ENCODE assay signal across 12 cellular contexts in the genomic region with DNA sequence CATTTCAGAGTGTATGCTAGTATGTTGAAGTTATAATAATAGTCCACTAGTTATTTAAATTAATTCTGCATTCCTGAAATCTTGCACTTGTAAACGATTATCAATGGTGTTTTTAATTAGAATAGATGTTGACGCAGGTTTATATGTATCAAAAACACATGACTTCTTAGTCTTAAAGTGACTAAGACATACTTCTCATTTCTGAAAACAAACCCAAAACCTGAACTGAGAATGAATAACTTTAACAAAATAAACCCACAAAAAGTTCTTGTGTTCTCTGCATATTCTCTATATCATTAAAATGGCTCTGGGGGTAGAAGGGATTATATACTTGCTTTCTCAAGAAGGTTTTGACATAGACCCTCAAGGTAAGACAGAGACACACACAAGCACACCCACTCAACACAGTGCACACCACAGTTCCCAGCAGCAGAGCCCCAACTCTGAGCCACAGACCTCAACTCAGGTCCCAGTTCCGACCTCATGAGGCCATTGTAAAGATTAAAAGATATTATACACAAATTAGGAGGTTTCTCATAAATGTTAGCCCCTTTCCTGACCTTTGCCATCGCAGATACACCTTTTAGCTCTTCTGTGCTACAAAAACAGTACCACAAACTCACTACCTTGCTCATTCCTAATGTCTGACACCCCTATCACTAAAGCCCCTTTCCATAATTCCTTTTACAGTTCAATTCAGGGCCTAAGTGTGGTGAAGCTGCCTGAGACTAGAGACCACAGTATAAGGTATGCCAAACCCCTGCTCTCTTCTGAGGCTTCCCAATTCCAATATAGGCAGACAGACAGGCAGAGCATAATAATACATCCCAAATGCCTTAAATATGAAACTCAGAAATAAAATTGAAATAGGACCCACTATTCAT.
DNase-seq lines count a peak whose midpoint lies in the region; ATAC-seq, FAIRE-seq and TF ChIP-seq lines count a peak whose summit lies in the region.
"Had no signal": no experiment of that assay in that cellular context is flagged by ENCODE, and none has a peak within 500 bp of the region (broad histone marks: within the 10 kb centered on the region; RNA-seq: fewer than 3 reads in every experiment).

No MANE protein-coding gene starts in this region.

- no peak overlapping the region for H3K27ac Mint-ChIP-seq in activated CD8-positive, alpha-beta T cell treated with anti-CD3 and anti-CD28 coated beads, Interleukin-2, amount 10 ng/mL, durations not matched to agents 7 days and 5 days

- H3K9me3 ChIP-seq in sigmoid colon, result no peaks in the 10 kb centered on the region

- no peak for FAIRE-seq in urothelium cell line (lab: Jason Lieb, UNC)
- FAIRE-seq: H1 had no signal

- DNase-seq in activated CD4-positive, alpha-beta T cell treated with anti-CD3 and anti-CD28 coated beads for 48 hours, result peak; percentile 18
- DNase-seq in activated CD4-positive, alpha-beta T cell treated with anti-CD3 and anti-CD28 coated beads for 4 hours, result no peak
- DNase-seq in activated CD8-positive, alpha-beta T cell treated with anti-CD3 and anti-CD28 coated beads, Interleukin-2, amount 10 ng/mL, durations not matched to agents 7 days and 5 days, result peak; percentile 41
- peak; percentile 33 to 41 for DNase-seq in stimulated activated CD8-positive, alpha-beta memory T cell treated with anti-CD3 and anti-CD28 coated beads, Interleukin-15, amount 100 ng/mL, for 48 hours (ENCODE audit: low read depth in 2 of 2)
- no peak for DNase-seq in sigmoid colon
- no peak for DNase-seq in urothelium cell line (ENCODE audit: low spot score)
- DNase-seq: DMS 273 treated with DMSO at 0.1 percent for 48 hours, NCI-H1417, T-cell had no signal

- H3K4me3 ChIP-seq in sigmoid colon, result no peak overlapping the region

- no peak for TF ChIP-seq EP300 in sigmoid colon (IDR thresholded peaks at IDR 0.05)

- no peaks in the 10 kb centered on the region for H3K9me3 Mint-ChIP-seq in activated CD8-positive, alpha-beta T cell treated with anti-CD3 and anti-CD28 coated beads, Interleukin-2, amount 10 ng/mL, durations not matched to agents 7 days and 5 days (ENCODE audit: insufficient read depth)
- H3K9me3 Mint-ChIP-seq: T-cell had no signal

- H3K36me3 ChIP-seq in sigmoid colon, result no peaks in the 10 kb centered on the region

- no peaks in the 10 kb centered on the region for H3K27me3 ChIP-seq in sigmoid colon

- peaks cover 0 to 9% (median 0%) of the 10 kb centered on the region in 4 donors for H3K4me1 ChIP-seq in sigmoid colon

- CTCF ChIA-PET in activated CD8-positive, alpha-beta T cell treated with anti-CD3 and anti-CD28 coated beads, Interleukin-2, amount 10 ng/mL, durations not matched to agents 7 days and 5 days (lab: Charles Lee), result no interaction called here

- WGBS in sigmoid colon, 2 donors, result 82 to 90% methylated on average over 4 of the region's 4 CpGs

- no peak for TF ChIP-seq CTCF in sigmoid colon (IDR thresholded peaks at IDR 0.05)

- H3K4me1 Mint-ChIP-seq in activated CD8-positive, alpha-beta T cell treated with anti-CD3 and anti-CD28 coated beads, Interleukin-2, amount 10 ng/mL, durations not matched to agents 7 days and 5 days (ENCODE audit: low read depth), result peaks cover 21% of the 10 kb centered on the region

- no peaks in the 10 kb centered on the region for H3K27me3 Mint-ChIP-seq in activated CD8-positive, alpha-beta T cell treated with anti-CD3 and anti-CD28 coated beads, Interleukin-2, amount 10 ng/mL, durations not matched to agents 7 days and 5 days (ENCODE audit: low read depth)
- H3K27me3 Mint-ChIP-seq: T-cell had no signal

- ATAC-seq in HG02678 (IDR thresholded peaks at IDR 0.05; ENCODE audit: unreplicated experiment) (peak; percentile 75), HG03175 (IDR thresholded peaks at IDR 0.05; ENCODE audit: unreplicated experiment) (no peak)
- ATAC-seq in activated CD8-positive, alpha-beta T cell treated with anti-CD3 and anti-CD28 coated beads, Interleukin-2, amount 10 ng/mL, durations not matched to agents 7 days and 5 days, result peak; percentile 79

- no peak overlapping the region for H3K27ac ChIP-seq in sigmoid colon

- H3K4me3 Mint-ChIP-seq in activated CD8-positive, alpha-beta T cell treated with anti-CD3 and anti-CD28 coated beads, Interleukin-2, amount 10 ng/mL, durations not matched to agents 7 days and 5 days, result no peak overlapping the region

- POLR2A ChIA-PET in activated CD8-positive, alpha-beta T cell treated with anti-CD3 and anti-CD28 coated beads, Interleukin-2, amount 10 ng/mL, durations not matched to agents 7 days and 5 days (lab: Charles Lee), result interaction anchor here (0.8 kb wide), 1 partner anchor 351 kb away, joined by 4 read pairs; the partner anchor contains the start of gene THEMIS

- no peaks in the 10 kb centered on the region for H3K36me3 Mint-ChIP-seq in activated CD8-positive, alpha-beta T cell treated with anti-CD3 and anti-CD28 coated beads, Interleukin-2, amount 10 ng/mL, durations not matched to agents 7 days and 5 days (ENCODE audit: low read depth)
- H3K36me3 Mint-ChIP-seq: T-cell had no signal

- no peak for TF ChIP-seq POLR2A in sigmoid colon (IDR thresholded peaks at IDR 0.05)

- intact Hi-C loops in sigmoid colon (cut with DNase I), result no loop called here

Comparison
In these comparisons a context has a peak if more than half of its experiments do, and no peak if none do; other contexts are left out.
1. DNase-seq: peak in activated CD4-positive, alpha-beta T cell treated with anti-CD3 and anti-CD28 coated beads for 48 hours (single experiment), activated CD8-positive, alpha-beta T cell treated with anti-CD3 and anti-CD28 coated beads, Interleukin-2, amount 10 ng/mL, durations not matched to agents 7 days and 5 days (single experiment) and stimulated activated CD8-positive, alpha-beta memory T cell treated with anti-CD3 and anti-CD28 coated beads, Interleukin-15, amount 100 ng/mL, for 48 hours (2 of 2); none in activated CD4-positive, alpha-beta T cell treated with anti-CD3 and anti-CD28 coated beads for 4 hours (0 of 2), sigmoid colon (single experiment) and urothelium cell line (single experiment).